In genomic region chr6:6008648-6009421, GRCh38 we compare ENCODE assay signal across 8 cellular contexts. TPM values are rescaled to one million over a fixed set of nuclear protein-coding genes. Genes with fewer than 3 reads are reported as not detected.
DNase-seq lines count a peak whose midpoint lies in the region; ATAC-seq and TF ChIP-seq lines count a peak whose summit lies in the region.

No MANE protein-coding gene starts in this region.

- H3K4me1 ChIP-seq in neuron (ENCODE audit: insufficient read depth, low read length) = peaks cover 16% of the 10 kb centered on the region

- DNase-seq in Ammon's horn (ENCODE audit: low spot score) (peak; percentile 76), NCI-H446 (lab: John Stamatoyannopoulos, UW) (peak; percentile 56 to 90), fibroblast of villous mesenchyme (ENCODE audit: low read depth) (no peak), GF-D8 (lab: John Stamatoyannopoulos, UW) (no peak)
- peak; percentile 15 for DNase-seq in activated CD8-positive, alpha-beta memory T cell treated with anti-CD3 and anti-CD28 coated beads, Interleukin-2, amount 50 U/mL, for 24 hours (ENCODE audit: extremely low read depth)

- no peaks in the 10 kb centered on the region for H3K9me3 ChIP-seq in neuron (ENCODE audit: low read length)

- no peaks in the 10 kb centered on the region for H3K36me3 ChIP-seq in neuron (ENCODE audit: insufficient read depth, low read length)

- peak; percentile 57 for ATAC-seq in GM18858 (IDR thresholded peaks at IDR 0.05; ENCODE audit: unreplicated experiment)
- peak; percentile 61 for ATAC-seq in HG03066 (IDR thresholded peaks at IDR 0.05; ENCODE audit: low read depth, unreplicated experiment)

- no peak for TF ChIP-seq CTCF in fibroblast of villous mesenchyme (IDR thresholded peaks at IDR 0.05; ENCODE audit: insufficient read depth, low read depth, low read length)

- H3K4me3 ChIP-seq in fibroblast of villous mesenchyme (ENCODE audit: low read depth, low read length) (peak overlapping the region; percentile 41), neuron (ENCODE audit: low read length) (peak overlapping the region; percentile 49)

- H3K27me3 ChIP-seq in neuron (ENCODE audit: insufficient read depth, low read length) = peaks cover 66% of the 10 kb centered on the region

- H2AFZ ChIP-seq in neuron (ENCODE audit: low read depth, low read length) = peak overlapping the region; percentile 85

RNA-seq across cellular contexts. Expression of gene NRN1, which starts 2.1 kb away (rescaled TPM):
- not detected in 2 replicates for total RNA-seq in fibroblast of villous mesenchyme

Comparison
In these comparisons a context has a peak if more than half of its experiments do, and no peak if none do; other contexts are left out.
1. DNase-seq: peak in Ammon's horn (single experiment), NCI-H446 (2 of 2) and activated CD8-positive, alpha-beta memory T cell treated with anti-CD3 and anti-CD28 coated beads, Interleukin-2, amount 50 U/mL, for 24 hours (single experiment); none in fibroblast of villous mesenchyme (single experiment) and GF-D8 (single experiment).